Comparison of ENCODE assay signal across 8 cellular contexts in the genomic region with DNA sequence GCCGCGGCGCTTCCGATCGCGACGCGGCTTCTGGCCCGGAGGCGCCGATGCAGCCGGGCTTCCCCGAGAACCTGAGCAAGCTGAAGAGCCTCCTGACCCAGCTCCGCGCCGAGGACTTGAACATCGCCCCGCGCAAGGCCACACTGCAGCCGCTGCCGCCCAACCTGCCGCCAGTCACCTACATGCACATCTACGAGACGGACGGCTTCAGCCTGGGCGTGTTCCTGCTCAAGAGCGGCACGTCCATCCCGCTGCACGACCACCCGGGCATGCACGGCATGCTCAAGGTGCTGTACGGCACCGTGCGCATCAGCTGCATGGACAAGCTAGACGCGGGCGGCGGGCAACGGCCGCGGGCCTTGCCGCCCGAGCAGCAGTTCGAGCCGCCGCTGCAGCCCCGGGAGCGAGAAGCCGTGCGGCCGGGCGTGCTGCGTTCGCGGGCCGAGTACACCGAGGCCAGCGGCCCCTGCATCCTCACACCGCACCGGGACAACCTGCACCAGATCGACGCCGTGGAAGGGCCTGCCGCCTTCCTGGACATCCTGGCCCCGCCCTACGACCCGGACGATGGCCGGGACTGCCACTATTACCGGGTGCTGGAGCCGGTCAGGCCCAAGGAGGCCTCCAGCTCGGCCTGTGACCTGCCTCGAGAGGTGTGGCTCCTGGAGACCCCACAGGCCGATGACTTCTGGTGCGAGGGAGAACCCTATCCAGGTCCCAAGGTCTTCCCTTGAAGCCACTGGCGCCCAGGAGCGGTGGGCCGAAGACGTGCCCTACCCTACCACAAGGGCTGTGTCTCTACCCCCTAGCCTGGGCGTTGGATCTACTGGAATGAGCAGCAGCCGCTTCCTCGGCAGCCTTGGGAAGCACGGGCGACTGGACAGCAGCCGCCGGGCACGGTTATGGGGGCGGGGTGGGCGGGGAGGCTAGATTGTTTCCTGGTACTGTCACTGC. TPM values are rescaled to one million over a fixed set of nuclear protein-coding genes. Genes with fewer than 3 reads are reported as not detected.
A peak's percentile ranks its signal among the peaks of the same experiment; 100 is the strongest.
DNase-seq lines count a peak whose midpoint lies in the region; ATAC-seq and TF ChIP-seq lines count a peak whose summit lies in the region.

No MANE protein-coding gene starts in this region.

- peak overlapping the region; percentile 78 for H3K9ac ChIP-seq in SK-N-SH

- H3K36me3 ChIP-seq in SK-N-SH (replicated peaks in 1 of 2; ENCODE audit: control insufficient read depth in 1 of 2, insufficient read depth in 2 of 2, low read length in 1 of 2), result peaks cover 19 to 24% of the 10 kb centered on the region in 2 experiments

- H3K27ac ChIP-seq in SK-N-SH (ENCODE audit: low read depth in 2 of 2, low read length in 1 of 2), result peak overlapping the region; percentile 90 to 99; a peak in 3 of 4 replicates

- WGBS in SK-N-SH (ENCODE audit: low lambda C conversion rate), result 1% methylated on average over 19 of the region's 90 CpGs

- no peaks in the 10 kb centered on the region for H3K9me3 ChIP-seq in SK-N-SH

- H3K4me1 Mint-ChIP-seq in central memory CD8-positive, alpha-beta T cell, result peaks cover 33% of the 10 kb centered on the region
- H3K4me1 Mint-ChIP-seq in stimulated activated memory B cell treated with anti-CD40 and anti-IgM and Interleukin-4, amounts not matched to agents 10 μg/mL and 1 μg/mL and 100 μg/mL, for 72 hours, result peaks cover 38% of the 10 kb centered on the region

- peaks cover 45% of the 10 kb centered on the region for H3K79me2 ChIP-seq in SK-N-SH (ENCODE audit: insufficient read depth)

- peak overlapping the region; percentile 75 to 94 for H3K4me3 ChIP-seq in SK-N-SH (ENCODE audit: low read depth in 2 of 2, low read length in 1 of 2)

- TF ChIP-seq EP300 in SK-N-SH (IDR thresholded peaks at IDR 0.05; ENCODE audit: borderline replicate concordance in 1 of 2, low read depth in 1 of 2, low read length in 1 of 2), result no peak

- TF ChIP-seq CTCF in SK-N-SH (IDR thresholded peaks at IDR 0.05), result no peak

- peaks cover 18% of the 10 kb centered on the region in 2 experiments; a peak in 3 of 4 replicates for H3K4me1 ChIP-seq in SK-N-SH (ENCODE audit: control insufficient read depth in 1 of 2, insufficient read depth in 2 of 2, low read depth in 1 of 2, low read length in 1 of 2)

- H3F3A ChIP-seq in SK-N-SH (replicated peaks; ENCODE audit: insufficient read depth), result peaks cover 3% of the 10 kb centered on the region

- H3K27me3 ChIP-seq in SK-N-SH (ENCODE audit: insufficient read depth), result no peaks in the 10 kb centered on the region; the same call in 1 of the 2 replicates

- H3K4me3 Mint-ChIP-seq in central memory CD8-positive, alpha-beta T cell, result peak overlapping the region; percentile 96
- peak overlapping the region; percentile 91 for H3K4me3 Mint-ChIP-seq in stimulated activated memory B cell treated with anti-CD40 and anti-IgM and Interleukin-4, amounts not matched to agents 10 μg/mL and 1 μg/mL and 100 μg/mL, for 72 hours

- CTCF ChIA-PET in SK-N-SH (lab: Yijun Ruan, JAX), result interaction anchor here (1.1 to 4.0 kb wide), 2 partner anchors 12 to 23 kb away, joined by 3 to 27 read pairs; no protein-coding TSS in a partner anchor

- no peaks in the 10 kb centered on the region for H3K9me2 ChIP-seq in SK-N-SH

- H3K27me3 Mint-ChIP-seq in central memory CD8-positive, alpha-beta T cell, result no peaks in the 10 kb centered on the region
- H3K27me3 Mint-ChIP-seq in stimulated activated memory B cell treated with anti-CD40 and anti-IgM and Interleukin-4, amounts not matched to agents 10 μg/mL and 1 μg/mL and 100 μg/mL, for 72 hours, result no peaks in the 10 kb centered on the region

- ATAC-seq in GM18519 (IDR thresholded peaks at IDR 0.05; ENCODE audit: low FRiP score, unreplicated experiment) (peak; percentile 13), HG03097 (IDR thresholded peaks at IDR 0.05; ENCODE audit: low FRiP score, unreplicated experiment) (peak; percentile 7)
- peak; percentile 5 for ATAC-seq in central memory CD8-positive, alpha-beta T cell (replicated peaks; ENCODE audit: extremely low read depth, poor library complexity, severe bottlenecking)
- ATAC-seq in stimulated activated memory B cell treated with anti-CD40 and anti-IgM and Interleukin-4, amounts not matched to agents 10 μg/mL and 1 μg/mL and 100 μg/mL, for 72 hours, result no peak

- TF ChIP-seq RAD21 in SK-N-SH (IDR thresholded peaks at IDR 0.05; ENCODE audit: low read length), result no peak

- POLR2A ChIA-PET in SK-N-SH (lab: Yijun Ruan, JAX), result interaction anchor here (0.8 to 1.9 kb wide), 2 partner anchors 11 to 537 kb away, joined by 3 to 8 read pairs; a partner anchor contains a TSS

- peak overlapping the region; percentile 99 for H3K27ac Mint-ChIP-seq in central memory CD8-positive, alpha-beta T cell (ENCODE audit: low read depth)
- H3K27ac Mint-ChIP-seq in stimulated activated memory B cell treated with anti-CD40 and anti-IgM and Interleukin-4, amounts not matched to agents 10 μg/mL and 1 μg/mL and 100 μg/mL, for 72 hours, result peak overlapping the region; percentile 99

- peak; percentile 61 for DNase-seq in AG08395 (ENCODE audit: low spot score)
- peak; percentile 69 for DNase-seq in SK-N-SH
- peak in 1 of 2 donors; percentile 47 for DNase-seq in central memory CD8-positive, alpha-beta T cell (ENCODE audit: low spot score in 2 of 2)
- DNase-seq in left kidney (ENCODE audit: low read depth, low spot score), result peak; percentile 78
- DNase-seq in OCI-M2 (lab: John Stamatoyannopoulos, UW; ENCODE audit: unreplicated experiment), result no peak

- H4K20me1 ChIP-seq in SK-N-SH (ENCODE audit: insufficient read depth), result peaks cover 31% of the 10 kb centered on the region

- peaks cover 11% of the 10 kb centered on the region for H3K36me3 Mint-ChIP-seq in central memory CD8-positive, alpha-beta T cell (ENCODE audit: insufficient read depth)
- peaks cover 24% of the 10 kb centered on the region for H3K36me3 Mint-ChIP-seq in stimulated activated memory B cell treated with anti-CD40 and anti-IgM and Interleukin-4, amounts not matched to agents 10 μg/mL and 1 μg/mL and 100 μg/mL, for 72 hours

- H3K4me2 ChIP-seq in SK-N-SH, result peak overlapping the region; percentile 96

- no peaks in the 10 kb centered on the region for H3K9me3 Mint-ChIP-seq in central memory CD8-positive, alpha-beta T cell
- no peaks in the 10 kb centered on the region for H3K9me3 Mint-ChIP-seq in stimulated activated memory B cell treated with anti-CD40 and anti-IgM and Interleukin-4, amounts not matched to agents 10 μg/mL and 1 μg/mL and 100 μg/mL, for 72 hours

- H2AFZ ChIP-seq in SK-N-SH (ENCODE audit: low read depth), result peak overlapping the region; percentile 97; the same call in 1 of the 2 replicates

TF ChIP-seq in SK-N-SH, 30 proteins besides CTCF, POLR2A, EP300 and RAD21 (continues in another document):
- TF ChIP-seq TAF1 (IDR thresholded peaks at IDR 0.05; ENCODE audit: borderline replicate concordance, low read depth, low read length) (no peak), MXI1 (IDR thresholded peaks at IDR 0.05; ENCODE audit: low read depth, low read length) (no peak; the same call in 1 of the 2 replicates), RCOR1 (IDR thresholded peaks at IDR 0.05; ENCODE audit: low read length) (no peak), TEAD4 (IDR thresholded peaks at IDR 0.05; ENCODE audit: borderline replicate concordance, insufficient read depth) (no peak), JUND (IDR thresholded peaks at IDR 0.05) (no peak), SMC3 (IDR thresholded peaks at IDR 0.05; ENCODE audit: low read depth, low read length) (no peak), FOXJ3 (CRISPR knock-in tag; IDR thresholded peaks at IDR 0.05) (no peak), NFIC (IDR thresholded peaks at IDR 0.05; ENCODE audit: borderline replicate concordance) (no peak)
- TF ChIP-seq, protein P1, sequence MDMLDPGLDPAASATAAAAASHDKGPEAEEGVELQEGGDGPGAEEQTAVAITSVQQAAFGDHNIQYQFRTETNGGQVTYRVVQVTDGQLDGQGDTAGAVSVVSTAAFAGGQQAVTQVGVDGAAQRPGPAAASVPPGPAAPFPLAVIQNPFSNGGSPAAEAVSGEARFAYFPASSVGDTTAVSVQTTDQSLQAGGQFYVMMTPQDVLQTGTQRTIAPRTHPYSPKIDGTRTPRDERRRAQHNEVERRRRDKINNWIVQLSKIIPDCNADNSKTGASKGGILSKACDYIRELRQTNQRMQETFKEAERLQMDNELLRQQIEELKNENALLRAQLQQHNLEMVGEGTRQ (IDR thresholded peaks at IDR 0.05; ENCODE audit: borderline replicate concordance, low read depth, low read length), result no peak
- TF ChIP-seq, protein P2, sequence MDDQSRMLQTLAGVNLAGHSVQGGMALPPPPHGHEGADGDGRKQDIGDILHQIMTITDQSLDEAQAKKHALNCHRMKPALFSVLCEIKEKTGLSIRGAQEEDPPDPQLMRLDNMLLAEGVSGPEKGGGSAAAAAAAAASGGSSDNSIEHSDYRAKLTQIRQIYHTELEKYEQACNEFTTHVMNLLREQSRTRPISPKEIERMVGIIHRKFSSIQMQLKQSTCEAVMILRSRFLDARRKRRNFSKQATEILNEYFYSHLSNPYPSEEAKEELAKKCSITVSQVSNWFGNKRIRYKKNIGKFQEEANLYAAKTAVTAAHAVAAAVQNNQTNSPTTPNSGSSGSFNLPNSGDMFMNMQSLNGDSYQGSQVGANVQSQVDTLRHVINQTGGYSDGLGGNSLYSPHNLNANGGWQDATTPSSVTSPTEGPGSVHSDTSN (IDR thresholded peaks at IDR 0.05), result no peak
- TF ChIP-seq, protein P3, sequence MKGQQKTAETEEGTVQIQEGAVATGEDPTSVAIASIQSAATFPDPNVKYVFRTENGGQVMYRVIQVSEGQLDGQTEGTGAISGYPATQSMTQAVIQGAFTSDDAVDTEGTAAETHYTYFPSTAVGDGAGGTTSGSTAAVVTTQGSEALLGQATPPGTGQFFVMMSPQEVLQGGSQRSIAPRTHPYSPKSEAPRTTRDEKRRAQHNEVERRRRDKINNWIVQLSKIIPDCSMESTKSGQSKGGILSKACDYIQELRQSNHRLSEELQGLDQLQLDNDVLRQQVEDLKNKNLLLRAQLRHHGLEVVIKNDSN (IDR thresholded peaks at IDR 0.05; ENCODE audit: borderline replicate concordance, low read depth), result no peak
- TF ChIP-seq, protein P4, sequence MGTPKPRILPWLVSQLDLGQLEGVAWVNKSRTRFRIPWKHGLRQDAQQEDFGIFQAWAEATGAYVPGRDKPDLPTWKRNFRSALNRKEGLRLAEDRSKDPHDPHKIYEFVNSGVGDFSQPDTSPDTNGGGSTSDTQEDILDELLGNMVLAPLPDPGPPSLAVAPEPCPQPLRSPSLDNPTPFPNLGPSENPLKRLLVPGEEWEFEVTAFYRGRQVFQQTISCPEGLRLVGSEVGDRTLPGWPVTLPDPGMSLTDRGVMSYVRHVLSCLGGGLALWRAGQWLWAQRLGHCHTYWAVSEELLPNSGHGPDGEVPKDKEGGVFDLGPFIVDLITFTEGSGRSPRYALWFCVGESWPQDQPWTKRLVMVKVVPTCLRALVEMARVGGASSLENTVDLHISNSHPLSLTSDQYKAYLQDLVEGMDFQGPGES (IDR thresholded peaks at IDR 0.05; ENCODE audit: low read depth, low read length), result no peak

RNA-seq across cellular contexts. Expression of a gene that starts 0.9 kb away (rescaled TPM):
- 6.9 and 8.2 TPM in 2 replicates for polyA plus RNA-seq in SK-N-SH (2012; rRNA removed)
- 10.7 and 11.1 TPM in 2 replicates for polyA plus RNA-seq in SK-N-SH (2012; cell fraction: cytosol; rRNA removed)
- polyA plus RNA-seq in SK-N-SH (2012; cell fraction: nucleus; rRNA removed), result 3.8 and 4.2 TPM in 2 replicates

RNA-seq across cellular contexts. Expression of a gene that starts 10.8 kb away (rescaled TPM):
- polyA plus RNA-seq in SK-N-SH (2012; rRNA removed), result 0.25 and 0.47 TPM in 2 replicates
- 0.21 and 0.34 TPM in 2 replicates for polyA plus RNA-seq in SK-N-SH (2012; cell fraction: cytosol; rRNA removed)
- polyA plus RNA-seq in SK-N-SH (2012; cell fraction: nucleus; rRNA removed), result 0.33 and 0.73 TPM in 2 replicates
